ENCODE assay signal across 11 cellular contexts in genomic region chr6:108690326-108691000, GRCh38.
DNase-seq lines count a peak whose midpoint lies in the region; ATAC-seq and TF ChIP-seq lines count a peak whose summit lies in the region.
"Had no signal": no experiment of that assay in that cellular context is flagged by ENCODE, and none has a peak within 500 bp of the region (broad histone marks: within the 10 kb centered on the region; RNA-seq: fewer than 3 reads in every experiment).

No MANE protein-coding gene starts in this region.

- no peaks in the 10 kb centered on the region for H3K27me3 ChIP-seq in CD8-positive, alpha-beta T cell (ENCODE audit: insufficient read depth, low read length)
- H3K27me3 ChIP-seq in Loucy (ENCODE audit: insufficient read depth, low read length, poor library complexity, severe bottlenecking), result no peaks in the 10 kb centered on the region
- no peaks in the 10 kb centered on the region for H3K27me3 ChIP-seq in neutrophil

- no peaks in the 10 kb centered on the region for H3K27me3 Mint-ChIP-seq in CD8-positive, alpha-beta T cell (ENCODE audit: low read depth)
- no peaks in the 10 kb centered on the region for H3K27me3 Mint-ChIP-seq in activated T-helper 17 cell treated with anti-CD3 and anti-CD28 coated beads, Interleukin-2, amount 50 U/mL, for 72 hours
- no peaks in the 10 kb centered on the region for H3K27me3 Mint-ChIP-seq in effector memory CD8-positive, alpha-beta T cell

- CTCF ChIA-PET in CD8-positive, alpha-beta T cell (lab: Charles Lee), result no interaction called here

- DNase-seq in CD8-positive, alpha-beta T cell, result no peak
- DNase-seq in cardiac fibroblast (ENCODE audit: low read depth in 2 of 2) (peak; percentile 52 to 84), GOT3 (lab: John Stamatoyannopoulos, UW) (no peak), foreskin melanocyte (no peak)
- no peak for DNase-seq in effector memory CD8-positive, alpha-beta T cell
- DNase-seq: immature natural killer cell, NCI-H1417 treated with DMSO at 0.1 percent for 48 hours had no signal

- H4K20me1 ChIP-seq in Loucy (ENCODE audit: insufficient read depth, low read length, poor library complexity, severe bottlenecking), result no peaks in the 10 kb centered on the region

- H3K36me3 ChIP-seq in CD8-positive, alpha-beta T cell (ENCODE audit: insufficient read depth, low read length), result no peaks in the 10 kb centered on the region
- H3K36me3 ChIP-seq in Loucy (ENCODE audit: insufficient read depth, low read length), result peaks cover 13% of the 10 kb centered on the region; the same call in 1 of the 2 replicates
- peaks cover 24% of the 10 kb centered on the region for H3K36me3 ChIP-seq in neutrophil

- no peak overlapping the region for H3K4me3 Mint-ChIP-seq in CD8-positive, alpha-beta T cell
- H3K4me3 Mint-ChIP-seq in activated T-helper 17 cell treated with anti-CD3 and anti-CD28 coated beads, Interleukin-2, amount 50 U/mL, for 72 hours, result no peak overlapping the region
- no peak overlapping the region for H3K4me3 Mint-ChIP-seq in effector memory CD8-positive, alpha-beta T cell
- H3K4me3 Mint-ChIP-seq: immature natural killer cell had no signal

- peaks cover 4% of the 10 kb centered on the region; the same call in 1 of the 2 replicates for H3K79me2 ChIP-seq in Loucy (ENCODE audit: insufficient read depth, low read length)

- H3K9me2 ChIP-seq in Loucy (replicated peaks; ENCODE audit: low read depth, low read length), result no peaks in the 10 kb centered on the region

- no peak for TF ChIP-seq CTCF in CD8-positive, alpha-beta T cell (IDR thresholded peaks at IDR 0.05)
- no peak for TF ChIP-seq CTCF in Loucy (conservative IDR thresholded peaks at IDR 0.05; ENCODE audit: low read length)
- no peak for TF ChIP-seq CTCF in cardiac fibroblast (IDR thresholded peaks at IDR 0.05; ENCODE audit: low read depth, low read length)
- no peak for TF ChIP-seq CTCF in neutrophil (IDR thresholded peaks at IDR 0.05)

- H3K36me3 Mint-ChIP-seq in CD8-positive, alpha-beta T cell, result peaks cover 14% of the 10 kb centered on the region
- H3K36me3 Mint-ChIP-seq in activated T-helper 17 cell treated with anti-CD3 and anti-CD28 coated beads, Interleukin-2, amount 50 U/mL, for 72 hours (ENCODE audit: low read depth), result peaks cover 12% of the 10 kb centered on the region
- H3K36me3 Mint-ChIP-seq in effector memory CD8-positive, alpha-beta T cell (ENCODE audit: insufficient read depth), result peaks cover 9% of the 10 kb centered on the region

- H3K9me3 Mint-ChIP-seq in CD8-positive, alpha-beta T cell, result no peaks in the 10 kb centered on the region
- H3K9me3 Mint-ChIP-seq in activated T-helper 17 cell treated with anti-CD3 and anti-CD28 coated beads, Interleukin-2, amount 50 U/mL, for 72 hours, result no peaks in the 10 kb centered on the region
- H3K9me3 Mint-ChIP-seq in effector memory CD8-positive, alpha-beta T cell, result no peaks in the 10 kb centered on the region
- H3K9me3 Mint-ChIP-seq: immature natural killer cell had no signal

- no peaks in the 10 kb centered on the region for H3K9me3 ChIP-seq in CD8-positive, alpha-beta T cell (ENCODE audit: low read length)
- no peaks in the 10 kb centered on the region for H3K9me3 ChIP-seq in Loucy (ENCODE audit: insufficient read depth, low read depth, low read length)
- no peaks in the 10 kb centered on the region for H3K9me3 ChIP-seq in neutrophil

- peaks cover 9% of the 10 kb centered on the region for H3K4me1 Mint-ChIP-seq in CD8-positive, alpha-beta T cell (ENCODE audit: low read depth)
- H3K4me1 Mint-ChIP-seq in activated T-helper 17 cell treated with anti-CD3 and anti-CD28 coated beads, Interleukin-2, amount 50 U/mL, for 72 hours, result no peaks in the 10 kb centered on the region
- peaks cover 12 to 17% of the 10 kb centered on the region in 2 donors for H3K4me1 Mint-ChIP-seq in effector memory CD8-positive, alpha-beta T cell (ENCODE audit: low read depth in 2 of 2)

- peak overlapping the region; percentile 20 for H3K4me2 ChIP-seq in Loucy (ENCODE audit: low read depth, low read length, poor library complexity, severe bottlenecking)

- H3K27ac Mint-ChIP-seq in CD8-positive, alpha-beta T cell, result peak overlapping the region; percentile 7
- H3K27ac Mint-ChIP-seq in activated T-helper 17 cell treated with anti-CD3 and anti-CD28 coated beads, Interleukin-2, amount 50 U/mL, for 72 hours, result no peak overlapping the region
- peak overlapping the region in 1 of 2 donors; percentile 7 for H3K27ac Mint-ChIP-seq in effector memory CD8-positive, alpha-beta T cell
- H3K27ac Mint-ChIP-seq: immature natural killer cell had no signal

- no peaks in the 10 kb centered on the region for H3F3A ChIP-seq in Loucy (ENCODE audit: low read depth)

- intact Hi-C loops in CD8-positive, alpha-beta T cell (cut with DNase I, micrococcal nuclease), result loop anchor here in 1 of 2 experiments (10.0 kb wide), 1 partner anchor 126 kb away; the partner anchor contains the start of gene FOXO3

- POLR2A ChIA-PET in CD8-positive, alpha-beta T cell (lab: Charles Lee), result no interaction called here

- H3K27ac ChIP-seq in CD8-positive, alpha-beta T cell (ENCODE audit: low read depth, low read length), result no peak overlapping the region
- peak overlapping the region; percentile 70 for H3K27ac ChIP-seq in neutrophil
- H3K27ac ChIP-seq: SK-N-MC had no signal

- H3K4me1 ChIP-seq in CD8-positive, alpha-beta T cell (ENCODE audit: insufficient read depth, low read length), result no peaks in the 10 kb centered on the region
- H3K4me1 ChIP-seq in Loucy (ENCODE audit: insufficient read depth, low read length, poor library complexity, severe bottlenecking), result peaks cover 29% of the 10 kb centered on the region
- H3K4me1 ChIP-seq in neutrophil (ENCODE audit: control insufficient read depth in 1 of 2, insufficient read depth in 1 of 2, low read depth in 1 of 2, low read length in 1 of 2), result peaks cover 6 to 10% of the 10 kb centered on the region in 2 experiments

- H3K4me3 ChIP-seq in CD8-positive, alpha-beta T cell (ENCODE audit: low read depth, low read length), result no peak overlapping the region
- H3K4me3 ChIP-seq in Loucy (ENCODE audit: low read length, poor library complexity, severe bottlenecking) (no peak overlapping the region), cardiac fibroblast (replicated peaks in 1 of 2; ENCODE audit: low read depth in 2 of 2, low read length in 2 of 2) (no peak overlapping the region), neutrophil (ENCODE audit: low read depth in 1 of 2, low read length in 1 of 2) (no peak overlapping the region)
- H3K4me3 ChIP-seq: SK-N-MC had no signal

- H3K9ac ChIP-seq in Loucy (ENCODE audit: low read depth, low read length, poor library complexity, severe bottlenecking), result no peak overlapping the region

- no peak for ATAC-seq in CD8-positive, alpha-beta T cell
- ATAC-seq in activated T-helper 17 cell treated with anti-CD3 and anti-CD28 coated beads, Interleukin-2, amount 50 U/mL, for 72 hours (replicated peaks), result no peak
- ATAC-seq in effector memory CD8-positive, alpha-beta T cell (replicated peaks), result no peak

- H2AFZ ChIP-seq in Loucy (ENCODE audit: low read length), result no peak overlapping the region

Comparison
In these comparisons a context has a peak if more than half of its experiments do, and no peak if none do; other contexts are left out.
1. DNase-seq: peak in cardiac fibroblast (2 of 2); none in CD8-positive, alpha-beta T cell (0 of 7), GOT3 (single experiment), effector memory CD8-positive, alpha-beta T cell (0 of 3) and foreskin melanocyte (single experiment).